In genomic region chr10:66151346-66151745, GRCh38 we compare ENCODE assay signal across 23 cellular contexts.
DNase-seq lines count a peak whose midpoint lies in the region; ATAC-seq, FAIRE-seq and TF ChIP-seq lines count a peak whose summit lies in the region.
"Had no signal": no experiment of that assay in that cellular context is flagged by ENCODE, and none has a peak within 500 bp of the region (broad histone marks: within the 10 kb centered on the region; RNA-seq: fewer than 3 reads in every experiment).

No MANE protein-coding gene starts in this region.

- H3K9me3 ChIP-seq in A549: no peaks in the 10 kb centered on the region
- H3K9me3 ChIP-seq: BE2C, MG63, SJSA1 had no signal

- no peak for ATAC-seq in A549
- no peak for ATAC-seq in omental fat pad (ENCODE audit: low FRiP score)
- ATAC-seq in stimulated activated naive CD8-positive, alpha-beta T cell treated with anti-CD3 and anti-CD28 coated beads, Interleukin-15, Interleukin-2, amounts not matched to agents 100 U/mL and 50 U/mL, for 24 hours: no peak
- ATAC-seq in GM21526 (IDR thresholded peaks at IDR 0.05; ENCODE audit: low FRiP score, unreplicated experiment): no peak
- ATAC-seq: GM23338, Panc1 had no signal

- no peak overlapping the region for H3K27ac ChIP-seq in A549
- H3K27ac ChIP-seq: SJSA1 had no signal

- TF ChIP-seq CTCF in A549 (IDR thresholded peaks at IDR 0.05): no peak
- TF ChIP-seq CTCF in astrocyte of the spinal cord (IDR thresholded peaks at IDR 0.05; ENCODE audit: low read depth, low read length): no peak
- no peak for TF ChIP-seq CTCF in fibroblast of pulmonary artery (IDR thresholded peaks at IDR 0.05; ENCODE audit: low read length, missing control alignments)
- TF ChIP-seq CTCF in omental fat pad (IDR thresholded peaks at IDR 0.05): no peak

- no peak for TF ChIP-seq POLR2A in A549 (IDR thresholded peaks at IDR 0.05; ENCODE audit: low read length)

- TF ChIP-seq EP300 in A549 (IDR thresholded peaks at IDR 0.05): no peak

- FAIRE-seq in A549 (lab: Jason Lieb, UNC): no peak

- H3K4me2 ChIP-seq in A549: no peak overlapping the region
- H3K4me2 ChIP-seq: GM23338 had no signal

- POLR2A ChIA-PET in A549 (lab: Yijun Ruan, JAX): no interaction called here

- 4% methylated on average over 2 of the region's 2 CpGs for WGBS in A549 (ENCODE audit: missing lambda C conversion rate)

- CTCF ChIA-PET in A549 (lab: Yijun Ruan, JAX): no interaction called here

- no peak for TF ChIP-seq RAD21 in A549 (conservative IDR thresholded peaks at IDR 0.05 in 1 of 2, IDR thresholded peaks at IDR 0.05 in 1 of 2)

- H3K4me1 ChIP-seq in A549: no peaks in the 10 kb centered on the region
- H3K4me1 ChIP-seq: BE2C, SJSA1 had no signal

- no peak overlapping the region for H3K4me3 ChIP-seq in A549
- no peak overlapping the region for H3K4me3 ChIP-seq in astrocyte of the spinal cord (ENCODE audit: low read depth, low read length)
- no peak overlapping the region for H3K4me3 ChIP-seq in fibroblast of pulmonary artery (replicated peaks; ENCODE audit: low read depth, low read length)
- H3K4me3 ChIP-seq: GM23338, MG63, SJSA1 had no signal

- in situ Hi-C loops in astrocyte of the spinal cord (cut with HindIII; ENCODE audit: low sequenced_read_pairs): no loop called here

- DNase-seq in A549 (ENCODE audit: low read depth in 1 of 2, low spot score in 1 of 2) (no peak), LHCN-M2 (ENCODE audit: low read depth) (peak; percentile 1), astrocyte of the spinal cord (ENCODE audit: low read depth, low spot score) (peak; percentile 8), fibroblast of pulmonary artery (ENCODE audit: low read depth) (peak; percentile 0), activated T-cell treated with anti-CD3 and anti-CD28 coated beads for 4 hours (no peak), omental fat pad (ENCODE audit: low spot score) (no peak)
- DNase-seq in stimulated activated naive CD8-positive, alpha-beta T cell treated with anti-CD3 and anti-CD28 coated beads, Interleukin-15, Interleukin-2, amounts not matched to agents 100 U/mL and 50 U/mL, for 24 hours: no peak
- DNase-seq: 8988T; BE2C; CD4-positive, CD25-positive, alpha-beta regulatory T cell; COR-L47; DMS153; GF-D8; MG63; NCI-H1092; NCI-H1436 treated with DMSO at 0.1 percent for 48 hours; NCI-H2029 treated with DMSO at 0.1 percent for 48 hours; NCI-H2171; NCI-H526 had no signal

TF ChIP-seq in A549, 52 proteins besides CTCF, POLR2A, EP300 and RAD21:
- TF ChIP-seq CEBPB (IDR thresholded peaks at IDR 0.05): no peak
- no peak for TF ChIP-seq FOSL2 (IDR thresholded peaks at IDR 0.05)
- TF ChIP-seq FOSL2 (CRISPR knock-in tag; IDR thresholded peaks at IDR 0.05): peak; percentile 21; the same call in 1 of the 2 replicates
- TF ChIP-seq ZC3H11A (IDR thresholded peaks at IDR 0.05): no peak
- no peak for TF ChIP-seq MAX (IDR thresholded peaks at IDR 0.05)
- no peak for TF ChIP-seq NR3C1 (IDR thresholded peaks at IDR 0.05)

Comparison
In these comparisons a context has a peak if more than half of its experiments do, and no peak if none do; other contexts are left out.
1. DNase-seq: peak in LHCN-M2 (single experiment), astrocyte of the spinal cord (single experiment) and fibroblast of pulmonary artery (single experiment); none in A549 (0 of 2), activated T-cell treated with anti-CD3 and anti-CD28 coated beads for 4 hours (single experiment), omental fat pad (single experiment) and stimulated activated naive CD8-positive, alpha-beta T cell treated with anti-CD3 and anti-CD28 coated beads, Interleukin-15, Interleukin-2, amounts not matched to agents 100 U/mL and 50 U/mL, for 24 hours (single experiment).